Comparison of ENCODE assay signal across 8 cellular contexts in genomic region chr21:31659286-31660133, GRCh38. TPM values are rescaled to one million over a fixed set of nuclear protein-coding genes. Genes with fewer than 3 reads are reported as not detected.
A peak's percentile ranks its signal among the peaks of the same experiment; 100 is the strongest.
DNase-seq lines count a peak whose midpoint lies in the region; ATAC-seq and TF ChIP-seq lines count a peak whose summit lies in the region.

Gene SOD1, plus strand, starts transcription at chr21:31659693. Its CDS starts 77 bp downstream, at chr21:31659770.

- peaks cover 38 to 80% (median 68%) of the 10 kb centered on the region in 7 donors for H3K4me1 Mint-ChIP-seq in naive thymus-derived CD4-positive, alpha-beta T cell
- H3K4me1 Mint-ChIP-seq in stimulated activated memory B cell treated with anti-CD40 and anti-IgM and Interleukin-4, amounts not matched to agents 10 μg/mL and 1 μg/mL and 100 μg/mL, for 72 hours: peaks cover 61% of the 10 kb centered on the region

- CTCF ChIA-PET in naive thymus-derived CD4-positive, alpha-beta T cell (lab: Charles Lee): no interaction called here

- no peaks in the 10 kb centered on the region for H4K20me1 ChIP-seq in fibroblast of lung (ENCODE audit: control insufficient read depth, extremely low read depth, insufficient read depth, low read length)

- peaks cover 2% of the 10 kb centered on the region for H3K36me3 ChIP-seq in fibroblast of lung (ENCODE audit: control insufficient read depth, insufficient read depth, low read length)
- peaks cover 0 to 8% (median 0%) of the 10 kb centered on the region in 3 experiments for H3K36me3 ChIP-seq in naive thymus-derived CD4-positive, alpha-beta T cell (ENCODE audit: control insufficient read depth in 2 of 3, insufficient read depth in 3 of 3, low read length in 3 of 3)

- peaks cover 0 to 2% (median 0%) of the 10 kb centered on the region in 11 donors for H3K9me3 Mint-ChIP-seq in naive thymus-derived CD4-positive, alpha-beta T cell
- H3K9me3 Mint-ChIP-seq in stimulated activated memory B cell treated with anti-CD40 and anti-IgM and Interleukin-4, amounts not matched to agents 10 μg/mL and 1 μg/mL and 100 μg/mL, for 72 hours: no peaks in the 10 kb centered on the region

- H2AFZ ChIP-seq in fibroblast of lung (ENCODE audit: low read length): peak within 1 kb of the TSS; percentile 82

- intact Hi-C loops in naive thymus-derived CD4-positive, alpha-beta T cell (cut with micrococcal nuclease): loop anchor here (1.0 to 5.0 kb wide), 12 partner anchors 9 to 1069 kb away; partner anchors contain the start of genes SCAF4 (in 2 of the 2), MIS18A (in 1 of the 2) and SYNJ1 (in 1 of the 2)

- peak within 1 kb of the TSS; percentile 89 for H3K4me2 ChIP-seq in fibroblast of lung (ENCODE audit: extremely low read depth, insufficient read depth, low read length)

- POLR2A ChIA-PET in naive thymus-derived CD4-positive, alpha-beta T cell (lab: Charles Lee): interaction anchor here (0.9 kb wide), 1 partner anchor 9 kb away, joined by 3 read pairs; no protein-coding TSS in a partner anchor

- ATAC-seq in naive thymus-derived CD4-positive, alpha-beta T cell: peak; percentile 97
- ATAC-seq in stimulated activated memory B cell treated with anti-CD40 and anti-IgM and Interleukin-4, amounts not matched to agents 10 μg/mL and 1 μg/mL and 100 μg/mL, for 72 hours: peak; percentile 99

- no peak for TF ChIP-seq CTCF in LNCaP clone FGC (IDR thresholded peaks at IDR 0.05; ENCODE audit: control insufficient read depth, extremely low read depth, insufficient read depth)
- no peak for TF ChIP-seq CTCF in fibroblast of lung (conservative IDR thresholded peaks at IDR 0.05 in 1 of 2, IDR thresholded peaks at IDR 0.05 in 1 of 2; ENCODE audit: low read depth in 1 of 2, low read length in 2 of 2)

- peak within 1 kb of the TSS; percentile 78 for H3K4me3 ChIP-seq in LNCaP clone FGC (ENCODE audit: low read depth, low read length)
- H3K4me3 ChIP-seq in fibroblast of lung (replicated peaks in 1 of 4; ENCODE audit: control extremely low read depth in 1 of 4, insufficient read depth in 1 of 4, low read depth in 3 of 4, low read length in 4 of 4): peak within 1 kb of the TSS; percentile 75 to 89 (median 84)
- peak within 1 kb of the TSS; percentile 79 for H3K4me3 ChIP-seq in naive thymus-derived CD4-positive, alpha-beta T cell (ENCODE audit: low read length)

- H3K27me3 ChIP-seq in fibroblast of lung (ENCODE audit: control insufficient read depth, insufficient read depth, low read length): no peaks in the 10 kb centered on the region
- no peaks in the 10 kb centered on the region for H3K27me3 ChIP-seq in naive thymus-derived CD4-positive, alpha-beta T cell (ENCODE audit: control insufficient read depth in 2 of 2, insufficient read depth in 2 of 2, low read length in 2 of 2)

- H3K27ac Mint-ChIP-seq in naive thymus-derived CD4-positive, alpha-beta T cell: peak within 1 kb of the TSS; percentile 97 to 100 (median 98)
- peak within 1 kb of the TSS; percentile 91 for H3K27ac Mint-ChIP-seq in stimulated activated memory B cell treated with anti-CD40 and anti-IgM and Interleukin-4, amounts not matched to agents 10 μg/mL and 1 μg/mL and 100 μg/mL, for 72 hours

- peaks cover 0 to 20% (median 9%) of the 10 kb centered on the region in 5 donors for H3K36me3 Mint-ChIP-seq in naive thymus-derived CD4-positive, alpha-beta T cell
- H3K36me3 Mint-ChIP-seq in stimulated activated memory B cell treated with anti-CD40 and anti-IgM and Interleukin-4, amounts not matched to agents 10 μg/mL and 1 μg/mL and 100 μg/mL, for 72 hours: peaks cover 7% of the 10 kb centered on the region

- H3K4me3 Mint-ChIP-seq in naive thymus-derived CD4-positive, alpha-beta T cell: peak within 1 kb of the TSS; percentile 95 to 100 (median 100)
- H3K4me3 Mint-ChIP-seq in stimulated activated memory B cell treated with anti-CD40 and anti-IgM and Interleukin-4, amounts not matched to agents 10 μg/mL and 1 μg/mL and 100 μg/mL, for 72 hours: peak within 1 kb of the TSS; percentile 100

- H3K27ac ChIP-seq in fibroblast of lung (ENCODE audit: insufficient read depth, low read length): peak within 1 kb of the TSS; percentile 91
- H3K27ac ChIP-seq in naive thymus-derived CD4-positive, alpha-beta T cell (ENCODE audit: low read depth, low read length): peak within 1 kb of the TSS; percentile 88

- H3K9me3 ChIP-seq in fibroblast of lung (ENCODE audit: control insufficient read depth, insufficient read depth, low read depth, low read length): no peaks in the 10 kb centered on the region
- H3K9me3 ChIP-seq in naive thymus-derived CD4-positive, alpha-beta T cell (ENCODE audit: control insufficient read depth in 2 of 3, low read length in 3 of 3): no peaks in the 10 kb centered on the region

- DNase-seq in EL: peak; percentile 93
- peak; percentile 92 for DNase-seq in H4 (ENCODE audit: low spot score)
- peak; percentile 63 for DNase-seq in LNCaP clone FGC (ENCODE audit: low read depth)
- DNase-seq in RPMI8226: peak; percentile 97
- DNase-seq in activated T-helper 1 cell treated with anti-CD3 and anti-CD28 coated beads, Interleukin-2, amount 50 U/mL, for 16 hours (ENCODE audit: low read depth in 1 of 2, low spot score in 1 of 2): peak; percentile 92 to 93
- peak; percentile 88 to 92 for DNase-seq in fibroblast of lung (ENCODE audit: low read depth in 2 of 2)
- DNase-seq in naive thymus-derived CD4-positive, alpha-beta T cell: peak; percentile 96 to 98 (median 97)

- no peaks in the 10 kb centered on the region for H3K4me1 ChIP-seq in fibroblast of lung (ENCODE audit: control insufficient read depth, extremely low read depth, insufficient read depth, low read length)
- peaks cover 15 to 49% of the 10 kb centered on the region in 2 donors for H3K4me1 ChIP-seq in naive thymus-derived CD4-positive, alpha-beta T cell (ENCODE audit: control insufficient read depth in 2 of 2, insufficient read depth in 2 of 2, low read length in 2 of 2)

- no peaks in the 10 kb centered on the region for H3K27me3 Mint-ChIP-seq in naive thymus-derived CD4-positive, alpha-beta T cell
- no peaks in the 10 kb centered on the region for H3K27me3 Mint-ChIP-seq in stimulated activated memory B cell treated with anti-CD40 and anti-IgM and Interleukin-4, amounts not matched to agents 10 μg/mL and 1 μg/mL and 100 μg/mL, for 72 hours

- H3K9ac ChIP-seq in fibroblast of lung (ENCODE audit: insufficient read depth, low read length): peak within 1 kb of the TSS; percentile 78

- H3K79me2 ChIP-seq in fibroblast of lung (ENCODE audit: control insufficient read depth, insufficient read depth, low read length): peaks cover 42% of the 10 kb centered on the region

RNA-seq across cellular contexts. Expression of gene SOD1, which starts in this region (rescaled TPM):
- 769 and 782 TPM in 2 replicates for total RNA-seq in H4 (2014; rRNA removed; shearing (Covaris generic))
- 212 and 286 TPM in 2 replicates for total RNA-seq in fibroblast of lung
- 462 and 546 TPM in 2 replicates for polyA plus RNA-seq in fibroblast of lung
- 355 and 412 TPM in 2 replicates for polyA plus RNA-seq in fibroblast of lung (2012)
- 28.2 and 33.5 TPM in 2 replicates for polyA minus RNA-seq in fibroblast of lung (ENCODE audit: low replicate concordance)
- total RNA-seq in naive thymus-derived CD4-positive, alpha-beta T cell: 100 to 1,000 TPM; 110 to 218 (median 182) TPM
- 100 to 1,000 TPM; 632 to 777 TPM for polyA plus RNA-seq in naive thymus-derived CD4-positive, alpha-beta T cell

Comparison
In these comparisons a context has a peak if more than half of its experiments do, and no peak if none do; other contexts are left out.
1. Peak in every context shown above with its lines: DNase-seq, ATAC-seq, H3K4me3 ChIP-seq and H3K27ac ChIP-seq.